In the genomic region with DNA sequence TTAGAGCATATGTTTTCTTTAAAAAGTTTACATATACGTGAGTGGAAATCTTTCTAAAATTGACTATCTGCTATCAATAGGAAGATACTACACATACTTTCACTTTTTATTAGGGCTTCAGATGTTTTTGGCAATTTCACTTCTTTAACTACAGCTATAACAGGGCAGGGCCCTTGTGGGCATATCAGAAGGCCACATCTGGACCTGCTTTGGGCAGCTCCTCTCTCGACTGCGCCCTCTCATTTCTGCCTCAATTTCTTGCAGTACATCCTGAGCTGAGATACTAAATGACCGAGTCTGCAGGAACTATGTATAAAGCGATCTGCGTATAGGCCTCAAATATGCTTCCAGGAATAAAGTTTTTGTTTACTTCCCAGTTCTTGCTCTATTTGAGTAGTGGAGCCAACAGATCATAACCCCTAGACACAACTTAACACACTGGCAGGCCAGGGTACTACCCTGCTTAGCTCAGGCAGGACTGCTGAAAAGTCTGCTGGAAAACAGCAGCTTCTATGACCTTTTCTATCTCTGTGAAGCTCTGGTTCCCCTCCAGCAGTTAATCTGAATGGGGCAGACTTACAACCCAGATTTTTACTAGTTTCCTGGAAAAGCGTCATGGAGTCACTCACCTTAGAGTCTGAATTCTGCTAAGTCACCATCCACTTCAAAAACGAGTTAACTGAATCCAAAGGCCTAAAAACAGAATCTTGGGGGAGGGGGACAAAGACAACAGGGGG, we compare ENCODE assay signal across 1 cellular context.
A peak's percentile ranks its signal among the peaks of the same experiment; 100 is the strongest.
TF ChIP-seq lines count a peak whose summit lies in the region.

No MANE protein-coding gene starts in this region.

TF ChIP-seq in liver, 16 proteins besides CTCF, POLR2A, EP300 and RAD21 (continued from another document):
- TF ChIP-seq, protein P1, sequence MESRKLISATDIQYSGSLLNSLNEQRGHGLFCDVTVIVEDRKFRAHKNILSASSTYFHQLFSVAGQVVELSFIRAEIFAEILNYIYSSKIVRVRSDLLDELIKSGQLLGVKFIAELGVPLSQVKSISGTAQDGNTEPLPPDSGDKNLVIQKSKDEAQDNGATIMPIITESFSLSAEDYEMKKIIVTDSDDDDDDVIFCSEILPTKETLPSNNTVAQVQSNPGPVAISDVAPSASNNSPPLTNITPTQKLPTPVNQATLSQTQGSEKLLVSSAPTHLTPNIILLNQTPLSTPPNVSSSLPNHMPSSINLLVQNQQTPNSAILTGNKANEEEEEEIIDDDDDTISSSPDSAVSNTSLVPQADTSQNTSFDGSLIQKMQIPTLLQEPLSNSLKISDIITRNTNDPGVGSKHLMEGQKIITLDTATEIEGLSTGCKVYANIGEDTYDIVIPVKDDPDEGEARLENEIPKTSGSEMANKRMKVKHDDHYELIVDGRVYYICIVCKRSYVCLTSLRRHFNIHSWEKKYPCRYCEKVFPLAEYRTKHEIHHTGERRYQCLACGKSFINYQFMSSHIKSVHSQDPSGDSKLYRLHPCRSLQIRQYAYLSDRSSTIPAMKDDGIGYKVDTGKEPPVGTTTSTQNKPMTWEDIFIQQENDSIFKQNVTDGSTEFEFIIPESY (IDR thresholded peaks at IDR 0.05), result no peak
- TF ChIP-seq YY1 (IDR thresholded peaks at IDR 0.05) (no peak), NR2F2 (IDR thresholded peaks at IDR 0.05) (peak; percentile 73), GABPA (IDR thresholded peaks at IDR 0.05 in 1 of 2, conservative IDR thresholded peaks at IDR 0.05 in 1 of 2) (no peak), HNF4A (conservative IDR thresholded peaks at IDR 0.05) (peak in 1 of 2 donors; percentile 17)
- TF ChIP-seq, protein P2, sequence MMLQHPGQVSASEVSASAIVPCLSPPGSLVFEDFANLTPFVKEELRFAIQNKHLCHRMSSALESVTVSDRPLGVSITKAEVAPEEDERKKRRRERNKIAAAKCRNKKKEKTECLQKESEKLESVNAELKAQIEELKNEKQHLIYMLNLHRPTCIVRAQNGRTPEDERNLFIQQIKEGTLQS (IDR thresholded peaks at IDR 0.05), result no peak
